Comparison of ENCODE assay signal across 8 cellular contexts in genomic region chr17:7330099-7331015, GRCh38. TPM values are rescaled to one million over a fixed set of nuclear protein-coding genes. Genes with fewer than 3 reads are reported as not detected.
DNase-seq lines count a peak whose midpoint lies in the region; ATAC-seq and TF ChIP-seq lines count a peak whose summit lies in the region.

No MANE protein-coding gene starts in this region.

- H3K27ac Mint-ChIP-seq in activated naive CD4-positive, alpha-beta T cell treated with anti-CD3 and anti-CD28 coated beads, Interleukin-2, amount 50 U/mL, for 24 hours = peak overlapping the region; percentile 99
- peak overlapping the region; percentile 91 for H3K27ac Mint-ChIP-seq in osteocyte (ENCODE audit: unreplicated experiment)

- H3K27me3 ChIP-seq in SJCRH30 (no peaks in the 10 kb centered on the region), tibial nerve (peaks cover 0 to 29% of the 10 kb centered on the region in 2 donors)

- no peaks in the 10 kb centered on the region for H3K9me3 ChIP-seq in SJCRH30 (replicated peaks)
- no peaks in the 10 kb centered on the region for H3K9me3 ChIP-seq in tibial nerve

- intact Hi-C loops in head of caudate nucleus (cut with DNase I) = no loop called here

- ATAC-seq in GM21515 (IDR thresholded peaks at IDR 0.05; ENCODE audit: unreplicated experiment) = peak; percentile 45

- peak overlapping the region; percentile 90 for H3K4me3 Mint-ChIP-seq in activated naive CD4-positive, alpha-beta T cell treated with anti-CD3 and anti-CD28 coated beads, Interleukin-2, amount 50 U/mL, for 24 hours
- peak overlapping the region; percentile 86 for H3K4me3 Mint-ChIP-seq in osteocyte (ENCODE audit: unreplicated experiment)

- 28 to 37% methylated on average over 20 to 23 of the region's 42 CpGs for WGBS in tibial nerve, 2 donors

- peaks cover 2% of the 10 kb centered on the region; the same call in 1 of the 2 replicates for H3K4me1 ChIP-seq in SJCRH30
- H3K4me1 ChIP-seq in tibial nerve = peaks cover 0 to 30% (median 14%) of the 10 kb centered on the region in 4 donors

- no peaks in the 10 kb centered on the region for H3K36me3 Mint-ChIP-seq in activated naive CD4-positive, alpha-beta T cell treated with anti-CD3 and anti-CD28 coated beads, Interleukin-2, amount 50 U/mL, for 24 hours
- H3K36me3 Mint-ChIP-seq in osteocyte (ENCODE audit: unreplicated experiment) = no peaks in the 10 kb centered on the region

- H3K27ac ChIP-seq in SJCRH30 = peak overlapping the region; percentile 55
- H3K27ac ChIP-seq in tibial nerve = peak overlapping the region; percentile 78 to 97 (median 86)

- TF ChIP-seq EP300 in tibial nerve (IDR thresholded peaks at IDR 0.05) = no peak

- TF ChIP-seq CTCF in osteocyte (IDR thresholded peaks at IDR 0.05) (no peak), tibial nerve (IDR thresholded peaks at IDR 0.05) (no peak)

- peaks cover 51% of the 10 kb centered on the region for H3K4me1 Mint-ChIP-seq in activated naive CD4-positive, alpha-beta T cell treated with anti-CD3 and anti-CD28 coated beads, Interleukin-2, amount 50 U/mL, for 24 hours
- H3K4me1 Mint-ChIP-seq in osteocyte (ENCODE audit: unreplicated experiment) = peaks cover 15% of the 10 kb centered on the region

- H3K36me3 ChIP-seq in SJCRH30 (no peaks in the 10 kb centered on the region), tibial nerve (peaks cover 0 to 18% (median 0%) of the 10 kb centered on the region in 3 donors)

- H3K4me3 ChIP-seq in SJCRH30 (peak overlapping the region; percentile 69), tibial nerve (peak overlapping the region; percentile 77 to 91 (median 79))

- H3K27me3 Mint-ChIP-seq in activated naive CD4-positive, alpha-beta T cell treated with anti-CD3 and anti-CD28 coated beads, Interleukin-2, amount 50 U/mL, for 24 hours = no peaks in the 10 kb centered on the region
- no peaks in the 10 kb centered on the region for H3K27me3 Mint-ChIP-seq in osteocyte (ENCODE audit: unreplicated experiment)

- DNase-seq in DMS53 treated with DMSO at 0.1 percent for 48 hours (lab: John Stamatoyannopoulos, UW; ENCODE audit: unreplicated experiment) = peak; percentile 82
- DNase-seq in HuH-7 (ENCODE audit: low spot score) = peak; percentile 86
- DNase-seq in SJCRH30 = peak; percentile 84
- DNase-seq in head of caudate nucleus = peak; percentile 59 to 91 (median 80)
- no peak for DNase-seq in osteocyte (ENCODE audit: extremely low spot score, unreplicated experiment)
- DNase-seq in tibial nerve (ENCODE audit: low spot score in 2 of 2) = peak; percentile 54 to 61

- H3K9me3 Mint-ChIP-seq in activated naive CD4-positive, alpha-beta T cell treated with anti-CD3 and anti-CD28 coated beads, Interleukin-2, amount 50 U/mL, for 24 hours = no peaks in the 10 kb centered on the region
- no peaks in the 10 kb centered on the region for H3K9me3 Mint-ChIP-seq in osteocyte (ENCODE audit: unreplicated experiment)

- no peak for TF ChIP-seq POLR2A in tibial nerve (IDR thresholded peaks at IDR 0.05)

RNA-seq across cellular contexts. Expression of gene NEURL4, which starts 1.2 kb away (rescaled TPM):
- 18.7 and 19.7 TPM in 2 replicates for total RNA-seq in SJCRH30 (2014; rRNA removed; shearing (Covaris generic))
- 38.0 and 45.1 TPM in 2 replicates for total RNA-seq in osteocyte
- 10 to 100 TPM; 16.2 to 40.2 (median 27.5) TPM for total RNA-seq in tibial nerve

RNA-seq across cellular contexts. Expression of gene ACAP1, which starts 6.0 kb away (rescaled TPM):
- total RNA-seq in SJCRH30 (2014; rRNA removed; shearing (Covaris generic)) = 0.20 and 0.67 TPM in 2 replicates
- total RNA-seq in osteocyte = 2.0 and 4.2 TPM in 2 replicates
- total RNA-seq in tibial nerve = 10 to 100 TPM in 3 of 4 donors, 1 to 10 TPM in 1; 8.1 to 33.1 (median 11.2) TPM

RNA-seq across cellular contexts. Expression of gene GPS2, which starts 15.2 kb away (rescaled TPM):
- total RNA-seq in SJCRH30 (2014; rRNA removed; shearing (Covaris generic)) = 32.2 and 39.7 TPM in 2 replicates
- 54.9 and 61.9 TPM in 2 replicates for total RNA-seq in osteocyte
- total RNA-seq in tibial nerve = 100 to 1,000 TPM in 1 of 4 donors, 10 to 100 TPM in 3; 36.1 to 108 (median 57.3) TPM

RNA-seq across cellular contexts. Expression of gene KCTD11, which starts 21.6 kb away (rescaled TPM):
- total RNA-seq in SJCRH30 (2014; rRNA removed; shearing (Covaris generic)) = 1.7 and 2.6 TPM in 2 replicates
- total RNA-seq in osteocyte = 12.7 and 13.3 TPM in 2 replicates
- total RNA-seq in tibial nerve = 10 to 100 TPM; 25.3 to 35.4 (median 28.7) TPM

RNA-seq across cellular contexts. Expression of gene EIF5A, which starts 22.9 kb away (rescaled TPM):
- total RNA-seq in SJCRH30 (2014; rRNA removed; shearing (Covaris generic)) = 339 and 372 TPM in 2 replicates
- total RNA-seq in osteocyte (352 and 359 TPM in 2 replicates), tibial nerve (100 to 1,000 TPM; 106 to 278 (median 132) TPM)
